ENCODE assay signal across 8 cellular contexts in the genomic region with DNA sequence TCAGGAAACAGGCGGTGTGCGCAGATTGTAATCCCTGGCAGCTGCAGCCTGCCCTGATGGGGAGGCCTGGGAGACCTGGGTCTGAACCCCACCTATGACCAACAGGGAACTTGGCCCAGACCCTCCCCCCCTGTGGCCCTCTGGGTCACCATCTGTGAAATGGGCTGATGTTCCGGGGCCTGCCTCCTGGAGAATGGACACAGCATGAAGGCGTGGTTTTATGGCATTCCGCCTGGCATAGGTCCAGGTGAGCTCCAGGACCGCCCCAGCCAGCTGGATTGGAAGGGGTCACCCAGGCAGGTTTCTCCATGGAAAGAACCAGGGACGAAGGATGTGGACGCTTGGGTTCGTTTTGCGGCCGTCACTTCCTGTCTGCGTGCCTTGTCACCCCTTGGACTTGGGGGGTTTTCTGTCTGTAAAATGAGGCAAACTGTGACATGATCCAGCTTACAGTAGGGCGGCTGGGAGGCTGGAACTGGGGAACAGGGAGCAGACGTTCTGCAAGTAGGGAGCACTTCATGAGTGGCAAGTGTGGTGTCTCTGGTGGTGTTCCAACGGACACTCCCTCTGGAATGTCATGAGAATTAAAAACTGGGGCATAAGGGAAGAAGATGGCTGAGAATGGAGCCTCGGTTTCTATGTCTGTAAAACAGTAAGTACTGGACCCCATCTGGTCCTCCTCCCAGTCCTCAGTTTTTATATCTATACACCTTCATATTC. TPM values are rescaled to one million over a fixed set of nuclear protein-coding genes. Genes with fewer than 3 reads are reported as not detected.
DNase-seq lines count a peak whose midpoint lies in the region; ATAC-seq and TF ChIP-seq lines count a peak whose summit lies in the region.

No MANE protein-coding gene starts in this region.

- intact Hi-C loops in heart right ventricle (cut with DNase I): loop anchor here in 4 of 10 donors (2.0 to 10.0 kb wide), 4 partner anchors 51 to 73 kb away; no protein-coding TSS in a partner anchor
- intact Hi-C loops in cardiac septum (cut with DNase I): no loop called here
- intact Hi-C loops in MCF 10A (cut with micrococcal nuclease): loop anchor here (2.0 to 5.0 kb wide), 2 partner anchors 75 to 153 kb away; a partner anchor contains a TSS
- intact Hi-C loops in upper lobe of right lung (cut with DNase I): no loop called here

- CTCF ChIA-PET in MCF 10A (lab: Yijun Ruan, JAX): interaction anchor here (0.5 to 10.4 kb wide), 14 partner anchors 8 to 854 kb away, joined by 3 to 74 read pairs (median 4); no protein-coding TSS in a partner anchor

- ATAC-seq in heart right ventricle (no peak), upper lobe of right lung (no peak), GM18873 (IDR thresholded peaks at IDR 0.05; ENCODE audit: low FRiP score, unreplicated experiment) (no peak)

- POLR2A ChIA-PET in MCF 10A (lab: Yijun Ruan, JAX): interaction anchor here (0.7 to 1.0 kb wide), 2 partner anchors 91 to 93 kb away, joined by 4 to 6 read pairs; a partner anchor contains a TSS

- no peak for TF ChIP-seq CTCF in heart right ventricle (IDR thresholded peaks at IDR 0.05)
- no peak for TF ChIP-seq CTCF in MCF 10A (IDR thresholded peaks at IDR 0.05; ENCODE audit: unreplicated experiment)
- TF ChIP-seq CTCF in upper lobe of right lung (IDR thresholded peaks at IDR 0.05): no peak

- H3K27ac Mint-ChIP-seq in MCF 10A (ENCODE audit: low read depth, unreplicated experiment): no peak overlapping the region

- H3K4me1 ChIP-seq in heart right ventricle (peaks cover 10 to 55% (median 37%) of the 10 kb centered on the region in 9 donors), muscle layer of colon (ENCODE audit: insufficient read depth, low read length) (peaks cover 25% of the 10 kb centered on the region), upper lobe of right lung (peaks cover 31% of the 10 kb centered on the region)

- DNase-seq in heart right ventricle: no peak
- no peak for DNase-seq in cardiac septum (ENCODE audit: low spot score)
- DNase-seq in MCF 10A (ENCODE audit: unreplicated experiment): no peak
- DNase-seq in upper lobe of right lung: no peak
- no peak for DNase-seq in hepatic stellate cell (ENCODE audit: low spot score)
- no peak for DNase-seq in GOT3 (lab: John Stamatoyannopoulos, UW)

- no peaks in the 10 kb centered on the region for H3K4me1 Mint-ChIP-seq in MCF 10A (ENCODE audit: insufficient read depth, unreplicated experiment)

- H3K27ac ChIP-seq in heart right ventricle: peak overlapping the region in 4 of 10 donors; percentile 6 to 90 (median 48)
- H3K27ac ChIP-seq in muscle layer of colon (ENCODE audit: low read depth, low read length): no peak overlapping the region
- peak overlapping the region; percentile 83 for H3K27ac ChIP-seq in upper lobe of right lung

- H3K36me3 ChIP-seq in heart right ventricle (peaks cover 0 to 8% (median 0%) of the 10 kb centered on the region in 9 donors), muscle layer of colon (ENCODE audit: insufficient read depth, low read length) (no peaks in the 10 kb centered on the region), upper lobe of right lung (no peaks in the 10 kb centered on the region)

- H3K9me3 ChIP-seq in heart right ventricle (no peaks in the 10 kb centered on the region), muscle layer of colon (ENCODE audit: low read length) (no peaks in the 10 kb centered on the region), upper lobe of right lung (no peaks in the 10 kb centered on the region)

- H3K4me3 Mint-ChIP-seq in MCF 10A (ENCODE audit: unreplicated experiment): peak overlapping the region; percentile 69

- H3K27me3 Mint-ChIP-seq in MCF 10A (ENCODE audit: insufficient read depth, unreplicated experiment): no peaks in the 10 kb centered on the region

- 61 to 76% methylated on average over 16 of the region's 16 CpGs for WGBS in heart right ventricle, 2 donors

- no peaks in the 10 kb centered on the region for H3K36me3 Mint-ChIP-seq in MCF 10A (ENCODE audit: insufficient read depth, unreplicated experiment)

- H3K9ac ChIP-seq in muscle layer of colon (ENCODE audit: low read length): no peak overlapping the region

- no peaks in the 10 kb centered on the region for H3K9me3 Mint-ChIP-seq in MCF 10A (ENCODE audit: unreplicated experiment)

- H3K4me3 ChIP-seq in heart right ventricle: peak overlapping the region in 9 of 10 donors; percentile 6 to 97 (median 83)
- H3K4me3 ChIP-seq in muscle layer of colon (ENCODE audit: low read depth in 1 of 2, low read length in 2 of 2): peak overlapping the region; percentile 41 to 69
- H3K4me3 ChIP-seq in upper lobe of right lung: peak overlapping the region; percentile 81

- H3K27me3 ChIP-seq in heart right ventricle: no peaks in the 10 kb centered on the region
- no peaks in the 10 kb centered on the region for H3K27me3 ChIP-seq in muscle layer of colon (ENCODE audit: control insufficient read depth in 1 of 2, insufficient read depth in 2 of 2, low read length in 2 of 2)
- H3K27me3 ChIP-seq in upper lobe of right lung: no peaks in the 10 kb centered on the region

- BruUV-seq in MCF 10A (replicated peaks; lab: Mats Ljungman, UMichigan): no TSS peak

RNA-seq across cellular contexts. Expression of a gene that starts 1.6 kb away (rescaled TPM):
- 10 to 100 TPM in 6 of 10 donors, 1 to 10 TPM in 4; 6.5 to 18.0 (median 10.7) TPM for total RNA-seq in heart right ventricle
- 10 to 100 TPM; 23.5 to 32.1 TPM for polyA plus RNA-seq in heart right ventricle
- 9.6 TPM for total RNA-seq in cardiac septum
- total RNA-seq in MCF 10A (2022): 6.7 and 9.6 TPM in 2 replicates
- 64.5 TPM for total RNA-seq in upper lobe of right lung
